Comparison of ENCODE assay signal across 16 cellular contexts in the genomic region with DNA sequence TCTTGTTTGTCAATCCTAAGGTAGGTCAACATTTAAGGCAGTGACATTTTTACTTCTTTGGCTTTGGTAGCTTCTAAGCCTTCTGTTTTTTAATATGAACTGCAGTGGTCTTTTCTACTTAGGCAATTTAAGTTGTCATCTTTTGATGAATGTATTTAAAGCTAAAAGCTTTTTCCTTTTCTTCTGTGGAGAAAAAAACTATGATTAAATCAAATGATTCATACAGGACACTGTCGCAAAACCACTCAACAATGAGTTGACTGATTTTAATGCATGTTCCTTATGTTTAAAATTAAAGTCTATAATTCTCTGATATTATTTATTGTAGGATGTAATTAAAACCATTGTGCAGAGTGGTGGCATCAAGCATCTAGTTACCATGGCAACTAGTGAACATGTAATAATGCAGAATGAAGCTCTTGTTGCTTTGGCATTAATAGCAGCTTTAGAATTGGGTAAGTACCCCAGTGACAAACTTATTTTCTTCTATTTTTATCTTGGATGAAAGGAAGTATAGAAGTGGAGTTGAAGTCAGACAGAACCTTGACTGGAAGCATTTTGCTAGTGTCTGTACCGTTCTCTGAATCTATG.
"Had no signal": no experiment of that assay in that cellular context is flagged by ENCODE, and none has a peak within 500 bp of the region (broad histone marks: within the 10 kb centered on the region; RNA-seq: fewer than 3 reads in every experiment).

No MANE protein-coding gene starts in this region.

- DNase-seq: activated CD4-positive, alpha-beta T cell treated with anti-CD3 and anti-CD28 coated beads, Interleukin-2, amount 50 U/mL, for 1 hour; activated CD8-positive, alpha-beta memory T cell treated with anti-CD3 and anti-CD28 coated beads for 24 hours; anterior cingulate cortex; brain microvascular endothelial cell; cerebellar nuclear complex; effector CD8-positive, alpha-beta T cell; heart right ventricle; left cardiac atrium; lower lobe of right lung; midbrain; ovary; stimulated activated CD4-positive, alpha-beta T cell treated with anti-CD3 and anti-CD28 coated beads, Interleukin-1b, Interleukin-23, amount 100 ng/mL, for 48 hours; stomach; testis; upper lobe of right lung had no signal

- H3K4me1 ChIP-seq: heart right ventricle, lower lobe of right lung, testis, upper lobe of right lung had no signal

- H3K27me3 ChIP-seq: brain microvascular endothelial cell, heart right ventricle, ovary, stomach, testis, upper lobe of right lung had no signal

- H3K4me3 ChIP-seq: heart right ventricle, lower lobe of right lung, ovary, stomach, testis, upper lobe of right lung had no signal

- H3K27ac ChIP-seq: brain microvascular endothelial cell, heart right ventricle, lower lobe of right lung, ovary, stomach, testis, upper lobe of right lung had no signal

- H3K9me3 ChIP-seq: heart right ventricle, lower lobe of right lung, ovary, stomach, testis, upper lobe of right lung had no signal

- H3K36me3 ChIP-seq: ovary had no signal

- ATAC-seq: activated CD4-positive, CD25-positive, alpha-beta regulatory T cell treated with anti-CD3 and anti-CD28 coated beads, Interleukin-2, amount 50 U/mL, for 24 hours; heart right ventricle; left cardiac atrium; lower lobe of right lung; upper lobe of right lung had no signal
